ENCODE assay signal across 14 cellular contexts in genomic region chr16:10850478-10850850, GRCh38. TPM values are rescaled to one million over a fixed set of nuclear protein-coding genes. Genes with fewer than 3 reads are reported as not detected.
DNase-seq lines count a peak whose midpoint lies in the region; ATAC-seq and TF ChIP-seq lines count a peak whose summit lies in the region.
"Had no signal": no experiment of that assay in that cellular context is flagged by ENCODE, and none has a peak within 500 bp of the region (broad histone marks: within the 10 kb centered on the region; RNA-seq: fewer than 3 reads in every experiment).

No MANE protein-coding gene starts in this region.

- no peaks in the 10 kb centered on the region for H3K4me1 Mint-ChIP-seq in MCF 10A (ENCODE audit: insufficient read depth, unreplicated experiment)

- H3K4me2 ChIP-seq in mammary epithelial cell (ENCODE audit: insufficient read depth, low read depth, low read length) = no peak overlapping the region

- H3K4me1 ChIP-seq in mammary epithelial cell (ENCODE audit: insufficient read depth, low read length) (peaks cover 10% of the 10 kb centered on the region), neutrophil (ENCODE audit: control insufficient read depth in 1 of 2, insufficient read depth in 1 of 2, low read depth in 1 of 2, low read length in 1 of 2) (peaks cover 50 to 77% of the 10 kb centered on the region in 2 experiments), heart left ventricle (peaks cover 0 to 58% (median 0%) of the 10 kb centered on the region in 12 donors)
- H3K4me1 ChIP-seq: BE2C, Caco-2, HAP-1 had no signal

- H3K4me3 ChIP-seq in mammary epithelial cell (replicated peaks in 1 of 3; ENCODE audit: insufficient read depth in 1 of 3, low read depth in 2 of 3, low read length in 3 of 3) (no peak overlapping the region), neutrophil (ENCODE audit: low read depth in 1 of 2, low read length in 1 of 2) (no peak overlapping the region), heart left ventricle (no peak overlapping the region)
- H3K4me3 ChIP-seq: HAP-1 had no signal

- CTCF ChIA-PET in mammary epithelial cell (lab: Charles Lee; ENCODE audit: low non-redundant PET) = no interaction called here
- CTCF ChIA-PET in MCF 10A (lab: Yijun Ruan, JAX) = no interaction called here

- no peak overlapping the region for H2AFZ ChIP-seq in mammary epithelial cell (ENCODE audit: low read depth, low read length)

- H3K27ac ChIP-seq in mammary epithelial cell (ENCODE audit: insufficient read depth, low read depth, low read length) = peak overlapping the region; percentile 46
- peak overlapping the region; percentile 4 for H3K27ac ChIP-seq in neutrophil
- H3K27ac ChIP-seq in heart left ventricle = no peak overlapping the region

- no peaks in the 10 kb centered on the region for H3K79me2 ChIP-seq in mammary epithelial cell (ENCODE audit: insufficient read depth, low read length)

- no peak overlapping the region for H3K4me3 Mint-ChIP-seq in MCF 10A (ENCODE audit: unreplicated experiment)

- peaks cover 22% of the 10 kb centered on the region for H3K27me3 Mint-ChIP-seq in MCF 10A (ENCODE audit: insufficient read depth, unreplicated experiment)

- POLR2A ChIA-PET in MCF 10A (lab: Yijun Ruan, JAX) = no interaction called here

- no peak for DNase-seq in mammary epithelial cell
- no peak for DNase-seq in MCF 10A (ENCODE audit: unreplicated experiment)
- DNase-seq in NCI-H526 treated with DMSO at 0.1 percent for 48 hours (lab: John Stamatoyannopoulos, UW) = peak; percentile 33
- no peak for DNase-seq in AG20443 (ENCODE audit: low spot score)
- no peak for DNase-seq in heart left ventricle
- DNase-seq: BE2C; Caco-2; CD8-positive, alpha-beta memory T cell; DND-41; GDM1 had no signal

- in situ Hi-C loops in mammary epithelial cell (cut with MboI; ENCODE audit: low sequenced_read_pairs in 2 of 2) = no loop called here

- H3K36me3 Mint-ChIP-seq in MCF 10A (ENCODE audit: insufficient read depth, unreplicated experiment) = no peaks in the 10 kb centered on the region

- intact Hi-C loops in mammary epithelial cell (cut with micrococcal nuclease) = no loop called here
- intact Hi-C loops in MCF 10A (cut with micrococcal nuclease) = no loop called here
- intact Hi-C loops in heart left ventricle (cut with DNase I) = no loop called here

- no peak for TF ChIP-seq CTCF in mammary epithelial cell (conservative IDR thresholded peaks at IDR 0.05 in 1 of 2, IDR thresholded peaks at IDR 0.05 in 1 of 2; ENCODE audit: extremely low read depth in 1 of 2, insufficient read depth in 1 of 2, low read depth in 1 of 2, low read length in 2 of 2)
- TF ChIP-seq CTCF in MCF 10A (IDR thresholded peaks at IDR 0.05; ENCODE audit: unreplicated experiment) = no peak
- no peak for TF ChIP-seq CTCF in neutrophil (IDR thresholded peaks at IDR 0.05)
- no peak for TF ChIP-seq CTCF in heart left ventricle (IDR thresholded peaks at IDR 0.05)

- no peaks in the 10 kb centered on the region for H4K20me1 ChIP-seq in mammary epithelial cell (ENCODE audit: insufficient read depth, low read length)

- H3K27me3 ChIP-seq in mammary epithelial cell (ENCODE audit: insufficient read depth, low read length) (no peaks in the 10 kb centered on the region), neutrophil (no peaks in the 10 kb centered on the region), heart left ventricle (no peaks in the 10 kb centered on the region)
- H3K27me3 ChIP-seq: BE2C had no signal

- H3K36me3 ChIP-seq in mammary epithelial cell (ENCODE audit: insufficient read depth, low read length) (no peaks in the 10 kb centered on the region), neutrophil (no peaks in the 10 kb centered on the region), heart left ventricle (no peaks in the 10 kb centered on the region)
- H3K36me3 ChIP-seq: BE2C, HAP-1 had no signal

- 81% methylated on average over 4 of the region's 4 CpGs for WGBS in mammary epithelial cell (ENCODE audit: low coverage, missing lambda C conversion rate)
- 76 to 85% (median 81%) methylated on average over 4 of the region's 4 CpGs for WGBS in heart left ventricle, 4 donors

- BruUV-seq in mammary epithelial cell (replicated peaks; lab: Mats Ljungman, UMichigan) = no TSS peak
- no TSS peak for BruUV-seq in MCF 10A (replicated peaks; lab: Mats Ljungman, UMichigan)

- no peak overlapping the region for H3K9ac ChIP-seq in mammary epithelial cell (ENCODE audit: insufficient read depth, low read length)

- no peaks in the 10 kb centered on the region for H3K9me3 Mint-ChIP-seq in MCF 10A (ENCODE audit: unreplicated experiment)
- H3K9me3 Mint-ChIP-seq: CD8-positive, alpha-beta memory T cell had no signal

- H3K27ac Mint-ChIP-seq in MCF 10A (ENCODE audit: low read depth, unreplicated experiment) = no peak overlapping the region
- H3K27ac Mint-ChIP-seq: CD8-positive, alpha-beta memory T cell had no signal

- no peak for TF ChIP-seq POLR2A in heart left ventricle (IDR thresholded peaks at IDR 0.05)

- ATAC-seq in heart left ventricle (no peak), GM21381 (IDR thresholded peaks at IDR 0.05; ENCODE audit: unreplicated experiment) (no peak)

- H3K9me3 ChIP-seq in mammary epithelial cell (replicated peaks; ENCODE audit: insufficient read depth, low read length) = no peaks in the 10 kb centered on the region
- no peaks in the 10 kb centered on the region for H3K9me3 ChIP-seq in neutrophil
- no peaks in the 10 kb centered on the region for H3K9me3 ChIP-seq in heart left ventricle
- H3K9me3 ChIP-seq: BE2C, Caco-2, HAP-1 had no signal

- dilution Hi-C loops in mammary epithelial cell (cut with HindIII; ENCODE audit: low sequenced_read_pairs) = no loop called here

RNA-seq across cellular contexts. Expression of gene CIITA, which starts 26.5 kb away (rescaled TPM):
- total RNA-seq in mammary epithelial cell (under 1 TPM; 0.17 to 0.35 TPM), MCF 10A (2022) (0.12 TPM in 1 of 2 replicates, not detected in the other), heart left ventricle (10 to 100 TPM in 3 of 9 donors, 1 to 10 TPM in 6; 1.6 to 73.9 (median 8.2) TPM)
- polyA plus RNA-seq in mammary epithelial cell (0.05 TPM), heart left ventricle (10 to 100 TPM in 1 of 2 donors, 1 to 10 TPM in 1; 2.6 to 10.8 TPM)
- not detected for polyA minus RNA-seq in mammary epithelial cell

RNA-seq across cellular contexts. Expression of gene TVP23A, which starts 31.9 kb away (rescaled TPM):
- total RNA-seq in mammary epithelial cell (not detected), MCF 10A (2022) (not detected in 2 replicates), heart left ventricle (under 1 TPM in 5 of 9 donors, not detected in 4; 0.30 to 0.95 (median 0.34) TPM)
- polyA plus RNA-seq in mammary epithelial cell (not detected), heart left ventricle (under 1 TPM; 0.08 TPM)
- not detected for polyA minus RNA-seq in mammary epithelial cell
- total RNA-seq: Caco-2; CD8-positive, alpha-beta memory T cell; HT1080 had no signal

Comparison
In these comparisons a context has a peak if more than half of its experiments do, and no peak if none do; other contexts are left out.
1. H3K27ac ChIP-seq: peak in mammary epithelial cell (single experiment) and neutrophil (single experiment); none in heart left ventricle (0 of 12).